8 cellular contexts compared by ENCODE assay signal in genomic region chr15:73632670-73633058, GRCh38. TPM values are rescaled to one million over a fixed set of nuclear protein-coding genes. Genes with fewer than 3 reads are reported as not detected.
DNase-seq lines count a peak whose midpoint lies in the region; ATAC-seq and TF ChIP-seq lines count a peak whose summit lies in the region.

No MANE protein-coding gene starts in this region.

- H3K4me3 ChIP-seq in GM12875 (ENCODE audit: low read depth, low read length) (peak overlapping the region; percentile 85), skeletal muscle cell (ENCODE audit: low read depth, low read length) (peak overlapping the region; percentile 90)

- H3K27me3 Mint-ChIP-seq in activated T-cell treated with anti-CD3 and anti-CD28 coated beads, Interleukin-2, amount 50 U/mL, for 72 hours (ENCODE audit: low read depth): peaks cover 14% of the 10 kb centered on the region

- H3K36me3 Mint-ChIP-seq in activated T-cell treated with anti-CD3 and anti-CD28 coated beads, Interleukin-2, amount 50 U/mL, for 72 hours (ENCODE audit: insufficient read depth in 2 of 2): peaks cover 0 to 2% of the 10 kb centered on the region in 2 donors

- H3K9me3 Mint-ChIP-seq in activated T-cell treated with anti-CD3 and anti-CD28 coated beads, Interleukin-2, amount 50 U/mL, for 72 hours: no peaks in the 10 kb centered on the region

- peak overlapping the region; percentile 88 to 91 for H3K4me3 Mint-ChIP-seq in activated T-cell treated with anti-CD3 and anti-CD28 coated beads, Interleukin-2, amount 50 U/mL, for 72 hours

- peak overlapping the region; percentile 92 for H3K27ac Mint-ChIP-seq in activated T-cell treated with anti-CD3 and anti-CD28 coated beads, Interleukin-2, amount 50 U/mL, for 72 hours

- no peak for TF ChIP-seq CTCF in GM12875 (IDR thresholded peaks at IDR 0.05; ENCODE audit: borderline replicate concordance, insufficient read depth, low read depth, low read length)

- peaks cover 60% of the 10 kb centered on the region for H3K4me1 Mint-ChIP-seq in activated T-cell treated with anti-CD3 and anti-CD28 coated beads, Interleukin-2, amount 50 U/mL, for 72 hours (ENCODE audit: low read depth)

- ATAC-seq in HG03045 (IDR thresholded peaks at IDR 0.05; ENCODE audit: unreplicated experiment): peak; percentile 12
- ATAC-seq in activated T-cell treated with anti-CD3 and anti-CD28 coated beads, Interleukin-2, amount 50 U/mL, for 72 hours (replicated peaks in 1 of 2): peak; percentile 2 to 8

- intact Hi-C loops in cardiac septum (cut with DNase I): loop anchor here (2.0 to 10.0 kb wide), 2 partner anchors 36 to 238 kb away; no protein-coding TSS in a partner anchor

- DNase-seq in activated T-cell treated with anti-CD3 and anti-CD28 coated beads, Interleukin-2, amount 50 U/mL, for 72 hours: peak; percentile 38 to 47
- DNase-seq in cardiac septum (ENCODE audit: low spot score) (peak; percentile 77), skeletal muscle cell (ENCODE audit: low read depth) (no peak), hepatic stellate cell (ENCODE audit: low spot score) (no peak), DMS79 treated with DMSO at 0.1 percent for 48 hours (lab: John Stamatoyannopoulos, UW) (no peak), SHP77 treated with DMSO at 0.1 percent for 48 hours (lab: John Stamatoyannopoulos, UW) (no peak)

RNA-seq across cellular contexts. Expression of gene NPTN, which starts 0.5 kb away (rescaled TPM):
- 10 to 100 TPM; 31.6 to 51.0 TPM for total RNA-seq in activated T-cell treated with anti-CD3 and anti-CD28 coated beads, Interleukin-2, amount 50 U/mL, for 72 hours
- total RNA-seq in cardiac septum: 175 TPM

RNA-seq across cellular contexts. Expression of gene CD276, which starts 51.5 kb away (rescaled TPM):
- 1 to 10 TPM in 1 of 2 donors, under 1 TPM in 1; 0.67 to 2.8 TPM for total RNA-seq in activated T-cell treated with anti-CD3 and anti-CD28 coated beads, Interleukin-2, amount 50 U/mL, for 72 hours
- 40.6 TPM for total RNA-seq in cardiac septum

Comparison
In these comparisons a context has a peak if more than half of its experiments do, and no peak if none do; other contexts are left out.
1. DNase-seq: peak in activated T-cell treated with anti-CD3 and anti-CD28 coated beads, Interleukin-2, amount 50 U/mL, for 72 hours (2 of 2) and cardiac septum (single experiment); none in skeletal muscle cell (single experiment), hepatic stellate cell (single experiment), DMS79 treated with DMSO at 0.1 percent for 48 hours (single experiment) and SHP77 treated with DMSO at 0.1 percent for 48 hours (single experiment).
2. RNA of gene CD276, which starts 51.5 kb away (total RNA-seq): 40.6 TPM in cardiac septum (single experiment); 0.67 to 2.8 TPM in activated T-cell treated with anti-CD3 and anti-CD28 coated beads, Interleukin-2, amount 50 U/mL, for 72 hours; every median in the first group is over 10 times any median in the second.